ENCODE assay signal across 8 cellular contexts in genomic region chr11:12724301-12725046, GRCh38.
DNase-seq lines count a peak whose midpoint lies in the region.

No MANE protein-coding gene starts in this region.

- no peaks in the 10 kb centered on the region for H3K36me3 ChIP-seq in iPS DF 6.9 (ENCODE audit: control insufficient read depth, insufficient read depth, low read length)

- peaks cover 20% of the 10 kb centered on the region for H3K4me1 ChIP-seq in iPS DF 6.9 (ENCODE audit: control insufficient read depth, insufficient read depth, low read length)

- H3K27me3 ChIP-seq in iPS DF 6.9 (ENCODE audit: control insufficient read depth, insufficient read depth, low read length) = no peaks in the 10 kb centered on the region

- no peaks in the 10 kb centered on the region for H3K9me3 ChIP-seq in iPS DF 6.9 (ENCODE audit: control insufficient read depth, insufficient read depth, low read length)

- DNase-seq in DMS53 (lab: John Stamatoyannopoulos, UW) = peak; percentile 98
- peak; percentile 96 for DNase-seq in NCI-H146 treated with DMSO at 0.1 percent for 48 hours (lab: John Stamatoyannopoulos, UW; ENCODE audit: unreplicated experiment)
- peak; percentile 27 for DNase-seq in amniotic stem cell (lab: John Stamatoyannopoulos, UW)
- peak; percentile 74 for DNase-seq in iPS DF 6.9 (ENCODE audit: low read depth, low spot score)
- DNase-seq in stromal cell of bone marrow (ENCODE audit: low read depth) = peak; percentile 45
- DNase-seq in effector CD4-positive, alpha-beta T cell = no peak
- no peak for DNase-seq in GF-D8 (lab: John Stamatoyannopoulos, UW)
- DNase-seq in NCI-H526 treated with DMSO at 0.1 percent for 48 hours (lab: John Stamatoyannopoulos, UW) = no peak

- no peak overlapping the region for H3K27ac ChIP-seq in iPS DF 6.9 (ENCODE audit: low read length)

- no CpG with 5 or more reads among the region's 14 CpGs for WGBS in iPS DF 6.9 (ENCODE audit: insufficient coverage, insufficient read length)

- H3K4me3 ChIP-seq in iPS DF 6.9 (ENCODE audit: low read length) = no peak overlapping the region

Comparison
In these comparisons a context has a peak if more than half of its experiments do, and no peak if none do; other contexts are left out.
1. DNase-seq: peak in DMS53 (single experiment), NCI-H146 treated with DMSO at 0.1 percent for 48 hours (single experiment), amniotic stem cell (single experiment), iPS DF 6.9 (single experiment) and stromal cell of bone marrow (single experiment); none in effector CD4-positive, alpha-beta T cell (single experiment), GF-D8 (single experiment) and NCI-H526 treated with DMSO at 0.1 percent for 48 hours (single experiment).